ENCODE assay signal across 12 cellular contexts in the genomic region with DNA sequence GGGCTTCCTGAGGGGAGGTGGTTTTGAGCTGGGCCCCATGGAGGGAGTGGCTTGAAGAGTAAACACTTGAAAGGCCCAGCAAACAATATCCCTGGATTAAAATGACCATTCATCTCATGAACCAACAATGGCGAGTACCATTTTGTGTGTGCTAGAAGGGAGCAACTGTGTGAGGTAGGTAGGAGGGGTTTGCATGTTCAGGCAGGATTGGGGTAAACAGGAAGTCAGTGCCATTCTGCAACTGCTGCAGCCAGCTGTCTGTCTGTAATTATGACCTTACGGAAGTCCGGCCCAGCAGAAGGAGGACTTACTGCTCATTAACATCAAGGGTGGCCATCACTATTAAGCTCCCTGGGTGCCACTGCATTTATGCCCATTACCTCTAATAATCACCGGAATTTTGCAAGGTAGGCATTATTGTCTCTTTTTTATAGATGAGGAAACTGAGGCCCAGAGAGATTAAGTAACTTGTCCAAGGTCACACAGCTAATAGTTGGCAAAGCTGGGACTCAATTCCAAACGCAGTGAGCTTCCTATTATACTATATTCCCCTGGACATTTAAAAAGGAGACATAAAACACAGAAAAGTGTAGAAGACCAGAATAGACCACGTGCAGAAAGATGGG.
DNase-seq lines count a peak whose midpoint lies in the region; ATAC-seq and TF ChIP-seq lines count a peak whose summit lies in the region.
"Had no signal": no experiment of that assay in that cellular context is flagged by ENCODE, and none has a peak within 500 bp of the region (broad histone marks: within the 10 kb centered on the region; RNA-seq: fewer than 3 reads in every experiment).

No MANE protein-coding gene starts in this region.

- H3F3A ChIP-seq in Loucy (ENCODE audit: low read depth): no peaks in the 10 kb centered on the region

- peak overlapping the region; percentile 59 for H2AFZ ChIP-seq in Loucy (ENCODE audit: low read length)

- TF ChIP-seq CTCF in Loucy (conservative IDR thresholded peaks at IDR 0.05; ENCODE audit: low read length): no peak

- no peak overlapping the region for H3K9ac ChIP-seq in Loucy (ENCODE audit: low read depth, low read length, poor library complexity, severe bottlenecking)

- H3K9me3 ChIP-seq in Loucy (ENCODE audit: insufficient read depth, low read depth, low read length): no peaks in the 10 kb centered on the region

- H3K27me3 ChIP-seq in Loucy (ENCODE audit: insufficient read depth, low read length, poor library complexity, severe bottlenecking): no peaks in the 10 kb centered on the region
- H3K27me3 ChIP-seq: cardiac muscle cell had no signal

- no peaks in the 10 kb centered on the region for H3K36me3 ChIP-seq in Loucy (ENCODE audit: insufficient read depth, low read length)
- H3K36me3 ChIP-seq: cardiac muscle cell had no signal

- DNase-seq in NCI-H2196 (lab: John Stamatoyannopoulos, UW; ENCODE audit: unreplicated experiment) (peak; percentile 6), NCI-H2196 treated with DMSO at 0.1 percent for 48 hours (lab: John Stamatoyannopoulos, UW; ENCODE audit: unreplicated experiment) (no peak), NCI-H82 (lab: John Stamatoyannopoulos, UW) (peak; percentile 39), islet precursor cell (peak; percentile 36), NCI-H187 treated with DMSO at 0.1 percent for 48 hours (lab: John Stamatoyannopoulos, UW) (no peak), 8988T (no peak)
- DNase-seq: ACHN; activated naive CD4-positive, alpha-beta T cell treated with anti-CD3 and anti-CD28 coated beads, Interleukin-2, amount 10 ng/mL, durations not matched to agents 7 days and 5 days; NCI-H446 had no signal

- no peak for ATAC-seq in GM18498 (IDR thresholded peaks at IDR 0.05; ENCODE audit: unreplicated experiment)

- H4K20me1 ChIP-seq in Loucy (ENCODE audit: insufficient read depth, low read length, poor library complexity, severe bottlenecking): no peaks in the 10 kb centered on the region

- no peak overlapping the region for H3K4me2 ChIP-seq in Loucy (ENCODE audit: low read depth, low read length, poor library complexity, severe bottlenecking)

- H3K4me1 ChIP-seq in Loucy (ENCODE audit: insufficient read depth, low read length, poor library complexity, severe bottlenecking): peaks cover 11% of the 10 kb centered on the region

- H3K4me3 ChIP-seq in Loucy (ENCODE audit: low read length, poor library complexity, severe bottlenecking): no peak overlapping the region
- H3K4me3 ChIP-seq: cardiac muscle cell had no signal

- H3K79me2 ChIP-seq in Loucy (ENCODE audit: insufficient read depth, low read length): no peaks in the 10 kb centered on the region

- H3K9me2 ChIP-seq in Loucy (replicated peaks; ENCODE audit: low read depth, low read length): no peaks in the 10 kb centered on the region

Comparison
In these comparisons a context has a peak if more than half of its experiments do, and no peak if none do; other contexts are left out.
1. DNase-seq: peak in NCI-H2196 (single experiment), NCI-H82 (single experiment) and islet precursor cell (single experiment); none in NCI-H2196 treated with DMSO at 0.1 percent for 48 hours (single experiment), NCI-H187 treated with DMSO at 0.1 percent for 48 hours (single experiment) and 8988T (single experiment).